Comparison of ENCODE assay signal across 1 cellular context in the genomic region with DNA sequence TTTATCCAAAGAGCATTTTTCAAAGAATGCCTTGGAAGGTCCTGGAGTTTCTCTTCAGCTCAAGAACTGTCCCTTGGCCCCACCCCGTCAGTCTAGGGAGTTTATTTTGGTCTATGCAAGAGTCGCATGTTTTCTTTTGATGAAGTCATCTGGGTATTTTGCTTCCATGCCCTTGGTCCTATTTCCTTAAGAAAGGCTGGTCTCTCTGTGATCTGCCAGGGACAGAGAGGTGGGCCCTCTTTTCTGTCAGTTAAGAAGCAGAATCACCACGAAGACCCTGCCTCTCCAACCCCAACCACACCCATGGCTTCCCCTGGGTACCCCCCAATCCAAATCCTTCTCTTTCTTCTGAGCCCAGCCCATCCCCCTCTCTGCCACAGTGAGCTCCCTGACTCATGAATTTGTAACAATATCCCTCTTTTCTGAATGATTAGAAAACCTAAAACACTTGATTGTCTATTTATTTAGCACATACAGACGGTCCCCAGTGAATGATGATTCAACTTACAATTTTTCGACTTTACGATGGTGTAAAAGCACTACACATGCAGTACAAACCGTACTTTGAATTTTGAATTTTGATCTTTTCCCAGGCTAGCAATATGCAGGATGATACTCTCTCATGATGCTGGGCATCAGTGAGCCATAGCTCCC.
TF ChIP-seq lines count a peak whose summit lies in the region.

No MANE protein-coding gene starts in this region.

TF ChIP-seq in GM23338, 12 proteins besides CTCF, POLR2A, EP300 and RAD21 (continued from another document):
- TF ChIP-seq REST (IDR thresholded peaks at IDR 0.05; ENCODE audit: unreplicated experiment) (no peak), EZH2 (IDR thresholded peaks at IDR 0.05; ENCODE audit: low read depth, unreplicated experiment) (no peak), POLR2AphosphoS5 (IDR thresholded peaks at IDR 0.05; ENCODE audit: low read depth) (no peak)
TF ChIP-seq in GM23338: peak in this region for 0.
